1 cellular context compared by ENCODE assay signal in genomic region chr6:83536034-83536646, GRCh38.
TF ChIP-seq lines count a peak whose summit lies in the region.

No MANE protein-coding gene starts in this region.

TF ChIP-seq in WTC11, 78 proteins besides CTCF, POLR2A, EP300 and RAD21 (continued from another document):
- TF ChIP-seq ZNF425 (CRISPR knock-in tag; conservative IDR thresholded peaks at IDR 0.05) (no peak), ARID4B (CRISPR knock-in tag; IDR thresholded peaks at IDR 0.05; ENCODE audit: borderline replicate concordance) (no peak)
